Comparison of ENCODE assay signal across 23 cellular contexts in the genomic region with DNA sequence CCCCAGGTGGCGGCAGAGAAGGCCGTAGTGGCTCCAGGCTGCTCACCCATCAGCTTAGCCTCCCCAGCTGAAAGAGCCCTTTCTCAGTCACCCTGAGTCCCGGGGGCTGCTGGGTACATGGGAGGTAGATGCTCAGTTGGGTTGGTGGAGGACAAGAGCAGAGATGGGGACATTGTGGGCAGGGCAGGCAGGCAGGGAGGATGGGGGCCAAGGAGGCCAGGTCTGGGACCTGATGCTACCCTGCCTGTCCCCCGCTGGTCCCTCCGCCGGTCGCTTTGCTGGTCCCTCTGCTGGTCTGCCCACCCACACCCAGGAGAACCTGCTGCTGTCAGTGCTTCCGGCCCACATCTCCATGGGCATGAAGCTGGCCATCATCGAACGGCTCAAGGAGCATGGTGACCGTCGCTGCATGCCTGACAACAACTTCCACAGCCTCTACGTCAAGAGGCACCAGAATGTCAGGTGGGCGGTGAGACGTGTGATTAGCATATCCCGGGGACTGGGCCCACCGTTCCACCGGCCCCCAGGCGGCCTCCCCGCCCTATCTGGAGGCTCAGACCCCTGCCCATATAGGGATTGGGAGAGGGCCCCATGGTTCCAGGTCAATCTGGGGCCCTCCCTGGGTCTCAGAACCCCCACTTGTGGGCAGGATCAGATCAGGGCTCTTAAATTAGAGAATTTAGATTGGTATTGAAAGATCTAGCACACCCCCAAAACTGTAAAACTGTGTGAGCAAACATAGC. TPM values are rescaled to one million over a fixed set of nuclear protein-coding genes. Genes with fewer than 3 reads are reported as not detected.
DNase-seq lines count a peak whose midpoint lies in the region; ATAC-seq, FAIRE-seq and TF ChIP-seq lines count a peak whose summit lies in the region.
"Had no signal": no experiment of that assay in that cellular context is flagged by ENCODE, and none has a peak within 500 bp of the region (broad histone marks: within the 10 kb centered on the region; RNA-seq: fewer than 3 reads in every experiment).

No MANE protein-coding gene starts in this region.

- no peak overlapping the region for H3K9ac ChIP-seq in kidney (ENCODE audit: low read length in 2 of 2)
- H3K9ac ChIP-seq: BLaER1 had no signal

- peaks cover 31% of the 10 kb centered on the region for H3K36me3 Mint-ChIP-seq in activated CD4-positive, alpha-beta T cell treated with anti-CD3 and anti-CD28 coated beads for 36 hours (ENCODE audit: low read depth)
- no peaks in the 10 kb centered on the region for H3K36me3 Mint-ChIP-seq in natural killer cell
- H3K36me3 Mint-ChIP-seq in natural killer cell treated with Interleukin-12 subunit alpha and Interleukin-12 subunit beta and Interleukin-15 and Interleukin-18, amount 100 ng/mL, for 72 hours, result peaks cover 5% of the 10 kb centered on the region

- no peak overlapping the region for H3K27ac ChIP-seq in kidney (ENCODE audit: low read depth in 2 of 2, low read length in 2 of 2)
- H3K27ac ChIP-seq: 22Rv1, BLaER1, SJCRH30 had no signal

- peaks cover 3% of the 10 kb centered on the region for H3K4me1 Mint-ChIP-seq in activated CD4-positive, alpha-beta T cell treated with anti-CD3 and anti-CD28 coated beads for 36 hours
- peaks cover 41 to 74% of the 10 kb centered on the region in 2 donors for H3K4me1 Mint-ChIP-seq in natural killer cell
- peaks cover 15 to 39% of the 10 kb centered on the region in 2 donors for H3K4me1 Mint-ChIP-seq in natural killer cell treated with Interleukin-12 subunit alpha and Interleukin-12 subunit beta and Interleukin-15 and Interleukin-18, amount 100 ng/mL, for 72 hours (ENCODE audit: low read depth in 2 of 2)

- H3K4me3 Mint-ChIP-seq in activated CD4-positive, alpha-beta T cell treated with anti-CD3 and anti-CD28 coated beads for 36 hours, result no peak overlapping the region
- no peak overlapping the region for H3K4me3 Mint-ChIP-seq in natural killer cell
- no peak overlapping the region for H3K4me3 Mint-ChIP-seq in natural killer cell treated with Interleukin-12 subunit alpha and Interleukin-12 subunit beta and Interleukin-15 and Interleukin-18, amount 100 ng/mL, for 72 hours

- FAIRE-seq in kidney (lab: Jason Lieb, UNC), result no peak
- FAIRE-seq: H1 had no signal

- CTCF ChIA-PET in activated CD4-positive, alpha-beta T cell treated with anti-CD3 and anti-CD28 coated beads for 36 hours (lab: Charles Lee), result interaction anchor here (1.3 kb wide), 1 partner anchor 12 kb away, joined by 3 read pairs; no protein-coding TSS in a partner anchor

- intact Hi-C loops in activated CD4-positive, alpha-beta T cell treated with anti-CD3 and anti-CD28 coated beads for 36 hours (cut with DNase I, micrococcal nuclease), result no loop called here
- intact Hi-C loops in natural killer cell (cut with micrococcal nuclease), result no loop called here
- intact Hi-C loops in kidney (cut with DNase I), result no loop called here

- H3K4me1 ChIP-seq in kidney (ENCODE audit: control insufficient read depth in 1 of 2, insufficient read depth in 1 of 2, low read depth in 1 of 2, low read length in 2 of 2), result no peaks in the 10 kb centered on the region
- H3K4me1 ChIP-seq: SJCRH30 had no signal

- DNase-seq in activated CD4-positive, alpha-beta T cell treated with anti-CD3 and anti-CD28 coated beads for 36 hours, result no peak
- no peak for DNase-seq in activated CD4-positive, alpha-beta T cell treated with anti-CD3 and anti-CD28 coated beads for 1 hour
- no peak for DNase-seq in natural killer cell
- DNase-seq in natural killer cell treated with Interleukin-12 subunit alpha and Interleukin-12 subunit beta and Interleukin-15 and Interleukin-18, amount 100 ng/mL, for 72 hours (ENCODE audit: low spot score), result no peak
- DNase-seq in kidney, result peak; percentile 54
- no peak for DNase-seq in DMS 273 treated with DMSO at 0.1 percent for 48 hours (lab: John Stamatoyannopoulos, UW)
- DNase-seq in NOMO-1 treated with DMSO at 0.1 percent for 48 hours (lab: John Stamatoyannopoulos, UW; ENCODE audit: unreplicated experiment), result no peak
- DNase-seq: ACHN, DMS53, GF-D8, KBM-7, NCI-H1092 treated with DMSO at 0.1 percent for 48 hours, NCI-H1436 treated with DMSO at 0.1 percent for 48 hours, NCI-H1930, NCI-H2227 treated with DMSO at 0.1 percent for 48 hours, NCI-H510A, NCI-H748 treated with DMSO at 0.1 percent for 48 hours, SJCRH30 had no signal

- POLR2A ChIA-PET in activated CD4-positive, alpha-beta T cell treated with anti-CD3 and anti-CD28 coated beads for 36 hours (lab: Charles Lee), result no interaction called here

- H3K27ac Mint-ChIP-seq in activated CD4-positive, alpha-beta T cell treated with anti-CD3 and anti-CD28 coated beads for 36 hours, result peak overlapping the region; percentile 37
- peak overlapping the region; percentile 84 to 89 for H3K27ac Mint-ChIP-seq in natural killer cell
- peak overlapping the region in 1 of 2 donors; percentile 18 for H3K27ac Mint-ChIP-seq in natural killer cell treated with Interleukin-12 subunit alpha and Interleukin-12 subunit beta and Interleukin-15 and Interleukin-18, amount 100 ng/mL, for 72 hours

- no peaks in the 10 kb centered on the region for H3K27me3 Mint-ChIP-seq in activated CD4-positive, alpha-beta T cell treated with anti-CD3 and anti-CD28 coated beads for 36 hours
- H3K27me3 Mint-ChIP-seq in natural killer cell (ENCODE audit: low read depth in 2 of 2), result no peaks in the 10 kb centered on the region
- H3K27me3 Mint-ChIP-seq in natural killer cell treated with Interleukin-12 subunit alpha and Interleukin-12 subunit beta and Interleukin-15 and Interleukin-18, amount 100 ng/mL, for 72 hours, result no peaks in the 10 kb centered on the region

- no peak overlapping the region for H3K4me3 ChIP-seq in kidney (ENCODE audit: low read length in 2 of 2)
- H3K4me3 ChIP-seq: BLaER1, SJCRH30 had no signal

- no peaks in the 10 kb centered on the region for H3K36me3 ChIP-seq in kidney (ENCODE audit: control insufficient read depth in 1 of 2, insufficient read depth in 2 of 2, low read length in 2 of 2)

- no peak for ATAC-seq in activated CD4-positive, alpha-beta T cell treated with anti-CD3 and anti-CD28 coated beads for 36 hours
- no peak for ATAC-seq in natural killer cell
- ATAC-seq in natural killer cell treated with Interleukin-12 subunit alpha and Interleukin-12 subunit beta and Interleukin-15 and Interleukin-18, amount 100 ng/mL, for 72 hours, result no peak
- no peak for ATAC-seq in GM19463 (IDR thresholded peaks at IDR 0.05; ENCODE audit: unreplicated experiment)
- ATAC-seq: Panc1 had no signal

- TF ChIP-seq CTCF in natural killer cell (IDR thresholded peaks at IDR 0.05) (no peak), kidney (IDR thresholded peaks at IDR 0.05; ENCODE audit: borderline replicate concordance, extremely low read depth, insufficient read depth) (no peak)

- no peaks in the 10 kb centered on the region for H3K9me3 ChIP-seq in kidney (ENCODE audit: control insufficient read depth in 1 of 2, low read length in 2 of 2)
- H3K9me3 ChIP-seq: BLaER1, SJCRH30 had no signal

- H3K9me3 Mint-ChIP-seq in activated CD4-positive, alpha-beta T cell treated with anti-CD3 and anti-CD28 coated beads for 36 hours (ENCODE audit: low read depth), result no peaks in the 10 kb centered on the region
- H3K9me3 Mint-ChIP-seq in natural killer cell, result no peaks in the 10 kb centered on the region
- no peaks in the 10 kb centered on the region for H3K9me3 Mint-ChIP-seq in natural killer cell treated with Interleukin-12 subunit alpha and Interleukin-12 subunit beta and Interleukin-15 and Interleukin-18, amount 100 ng/mL, for 72 hours

RNA-seq across cellular contexts. Expression of gene ADCY7, which starts 26.9 kb away (rescaled TPM):
- total RNA-seq in activated CD4-positive, alpha-beta T cell treated with anti-CD3 and anti-CD28 coated beads for 36 hours, result 10 to 100 TPM; 51.8 to 85.3 TPM
- 100 to 1,000 TPM; 479 to 591 (median 512) TPM for total RNA-seq in natural killer cell
- total RNA-seq in natural killer cell treated with Interleukin-12 subunit alpha and Interleukin-12 subunit beta and Interleukin-15 and Interleukin-18, amount 100 ng/mL, for 72 hours, result 100 to 1,000 TPM; 135 to 186 TPM
- total RNA-seq in kidney, result 40.5 TPM
- polyA plus RNA-seq in kidney (ENCODE audit: insufficient read depth, low read depth, low replicate concordance), result 0.86 TPM
